ENCODE assay signal across 23 cellular contexts in the genomic region with DNA sequence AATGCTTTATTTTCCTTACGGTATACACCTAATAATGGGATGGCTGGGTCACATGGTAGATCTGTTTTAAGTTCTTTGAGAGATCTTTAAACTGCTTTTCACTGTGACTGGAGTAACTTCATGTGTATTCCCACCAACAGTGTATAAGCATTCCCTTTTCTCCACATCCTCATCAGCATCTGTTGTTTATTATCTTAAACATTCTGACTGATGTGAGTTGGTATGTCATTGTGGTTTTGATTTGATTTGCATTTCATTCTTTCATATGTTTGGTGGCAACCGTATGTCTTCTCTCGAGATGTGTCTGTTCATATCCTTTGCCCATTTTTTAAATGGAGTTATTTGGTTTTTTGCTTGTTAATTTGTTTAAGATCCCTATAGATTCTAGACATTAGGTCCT.
"Had no signal": no experiment of that assay in that cellular context is flagged by ENCODE, and none has a peak within 500 bp of the region (broad histone marks: within the 10 kb centered on the region; RNA-seq: fewer than 3 reads in every experiment).

No MANE protein-coding gene starts in this region.

- H3K4me3 Mint-ChIP-seq: activated CD4-positive, alpha-beta memory T cell treated with anti-CD3 and anti-CD28 coated beads, Interleukin-2, amount 10 ng/mL, durations not matched to agents 7 days and 5 days; activated CD4-positive, alpha-beta T cell treated with anti-CD3 and anti-CD28 coated beads, Interleukin-2, amount 10 ng/mL, durations not matched to agents 7 days and 5 days; activated naive CD8-positive, alpha-beta T cell; activated T-cell treated with anti-CD3 and anti-CD28 coated beads, Interleukin-2, amount 50 U/mL, for 4 hours; naive B cell; WTC11 had no signal

- H3K27me3 ChIP-seq: esophagus squamous epithelium, gastroesophageal sphincter, hepatocyte, ovary, right lobe of liver, tibial nerve had no signal

- H3K9me3 Mint-ChIP-seq: activated CD4-positive, alpha-beta memory T cell treated with anti-CD3 and anti-CD28 coated beads, Interleukin-2, amount 10 ng/mL, durations not matched to agents 7 days and 5 days; activated CD4-positive, alpha-beta T cell treated with anti-CD3 and anti-CD28 coated beads, Interleukin-2, amount 10 ng/mL, durations not matched to agents 7 days and 5 days; activated T-cell treated with anti-CD3 and anti-CD28 coated beads, Interleukin-2, amount 50 U/mL, for 4 hours; naive B cell; WTC11 had no signal

- H3K36me3 ChIP-seq: esophagus squamous epithelium, gastroesophageal sphincter, left ventricle myocardium inferior, ovary, right lobe of liver, tibial nerve had no signal

- DNase-seq: activated CD4-positive, alpha-beta memory T cell treated with anti-CD3 and anti-CD28 coated beads, Interleukin-2, amount 10 ng/mL, durations not matched to agents 7 days and 5 days; activated CD4-positive, alpha-beta T cell treated with anti-CD3 and anti-CD28 coated beads for 1 hour; activated CD4-positive, alpha-beta T cell treated with anti-CD3 and anti-CD28 coated beads, Interleukin-2, amount 10 ng/mL, durations not matched to agents 7 days and 5 days; activated CD8-positive, alpha-beta memory T cell treated with anti-CD3 and anti-CD28 coated beads, Interleukin-2, amount 50 U/mL, for 48 hours; activated naive CD4-positive, alpha-beta T cell; activated T-cell treated with anti-CD3 and anti-CD28 coated beads, Interleukin-2, amount 50 U/mL, for 4 hours; anterior cingulate cortex; effector CD8-positive, alpha-beta T cell; esophagus squamous epithelium; islet precursor cell; left ventricle myocardium inferior; naive B cell; ovary; right lobe of liver; stimulated activated CD4-positive, alpha-beta T cell treated with anti-CD3 and anti-CD28 coated beads, Interleukin-2, amount 100 ng/mL, for 48 hours; stimulated activated naive CD4-positive, alpha-beta T cell treated with Interleukin-2 at 50 U/mL for 16 hours had no signal

- H3K9me3 ChIP-seq: esophagus squamous epithelium, gastroesophageal sphincter, left ventricle myocardium inferior, ovary, right lobe of liver, tibial nerve had no signal

- H3K4me3 ChIP-seq: esophagus squamous epithelium, gastroesophageal sphincter, hepatocyte, left ventricle myocardium inferior, ovary, right lobe of liver, tibial nerve had no signal

- H3K36me3 Mint-ChIP-seq: activated naive CD8-positive, alpha-beta T cell; naive B cell; WTC11 had no signal

- H3K27me3 Mint-ChIP-seq: activated CD4-positive, alpha-beta memory T cell treated with anti-CD3 and anti-CD28 coated beads, Interleukin-2, amount 10 ng/mL, durations not matched to agents 7 days and 5 days; activated naive CD8-positive, alpha-beta T cell; progenitor cell of endocrine pancreas had no signal

- H3K4me1 ChIP-seq: esophagus squamous epithelium, gastroesophageal sphincter, left ventricle myocardium inferior, right lobe of liver, tibial nerve had no signal

- ATAC-seq: activated T-cell treated with anti-CD3 and anti-CD28 coated beads, Interleukin-2, amount 50 U/mL, for 4 hours; gastroesophageal sphincter; right lobe of liver; WTC11 had no signal

- H3K27ac ChIP-seq: epithelial cell of prostate, esophagus squamous epithelium, gastroesophageal sphincter, hepatocyte, left ventricle myocardium inferior, ovary, right lobe of liver, tibial nerve had no signal

- H3K4me1 Mint-ChIP-seq: naive B cell had no signal

- H3K27ac Mint-ChIP-seq: activated CD4-positive, alpha-beta memory T cell treated with anti-CD3 and anti-CD28 coated beads, Interleukin-2, amount 10 ng/mL, durations not matched to agents 7 days and 5 days; activated CD4-positive, alpha-beta T cell treated with anti-CD3 and anti-CD28 coated beads, Interleukin-2, amount 10 ng/mL, durations not matched to agents 7 days and 5 days; activated naive CD8-positive, alpha-beta T cell; naive B cell; progenitor cell of endocrine pancreas; WTC11 had no signal
